23 cellular contexts compared by ENCODE assay signal in the genomic region with DNA sequence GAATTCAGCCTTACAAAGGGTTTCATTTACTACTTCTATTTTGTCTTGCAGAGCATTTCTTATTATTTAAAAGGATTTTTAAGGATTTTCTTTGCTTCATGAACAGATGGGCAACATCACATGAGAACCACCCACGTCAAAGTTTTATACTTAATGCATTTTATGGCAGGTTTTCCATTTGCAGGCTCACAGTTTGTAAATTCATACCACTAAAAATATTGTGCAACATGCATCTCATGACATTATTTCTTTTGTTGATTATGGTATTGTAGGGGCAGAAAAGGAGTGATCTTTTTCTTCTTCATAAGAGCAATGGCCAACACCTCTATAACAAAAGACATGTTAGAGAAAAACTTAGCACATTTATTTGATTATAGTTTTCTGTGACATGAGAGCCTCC.
"Had no signal": no experiment of that assay in that cellular context is flagged by ENCODE, and none has a peak within 500 bp of the region (broad histone marks: within the 10 kb centered on the region; RNA-seq: fewer than 3 reads in every experiment).

No MANE protein-coding gene starts in this region.

- H3K4me3 ChIP-seq: coronary artery, esophagus squamous epithelium, lung, ovary, psoas muscle, sigmoid colon, suprapubic skin, transverse colon, upper lobe of right lung, uterus had no signal

- H3K9me3 ChIP-seq: esophagus squamous epithelium, ovary, psoas muscle, sigmoid colon, suprapubic skin, transverse colon, upper lobe of right lung, uterus had no signal

- H3K36me3 ChIP-seq: esophagus squamous epithelium, ovary, sigmoid colon, suprapubic skin, transverse colon, upper lobe of right lung had no signal

- H3K27ac ChIP-seq: coronary artery, esophagus squamous epithelium, ovary, psoas muscle, sigmoid colon, suprapubic skin, transverse colon, upper lobe of right lung had no signal

- H3K27me3 ChIP-seq: esophagus squamous epithelium, ovary, sigmoid colon, suprapubic skin, transverse colon, upper lobe of right lung, uterus had no signal

- H3K4me1 ChIP-seq: esophagus squamous epithelium, psoas muscle, sigmoid colon, suprapubic skin, transverse colon, upper lobe of right lung, uterus had no signal

- DNase-seq: dermis blood vessel endothelial cell; effector memory CD8-positive, alpha-beta T cell; erythroblast; esophagus squamous epithelium; head of caudate nucleus; kidney; naive thymus-derived CD8-positive, alpha-beta T cell; nephron progenitor cell; occipital lobe; ovary; posterior cingulate gyrus; psoas muscle; right cardiac atrium; sigmoid colon; stimulated activated CD4-positive, alpha-beta T cell treated with anti-CD3 and anti-CD28 coated beads, Interleukin-15, amount 100 ng/mL, for 24 hours; stimulated activated CD4-positive, alpha-beta T cell treated with anti-CD3 and anti-CD28 coated beads, Interleukin-2, amount 100 ng/mL, for 48 hours; stimulated activated naive B cell treated with anti-CD40 and anti-IgM and Interleukin-4, amounts not matched to agents 10 μg/mL and 1 μg/mL and 100 μg/mL, for 72 hours; transverse colon; upper lobe of right lung; uterus had no signal
